15 cellular contexts compared by ENCODE assay signal in genomic region chr4:173214231-173214630, GRCh38.
"Had no signal": no experiment of that assay in that cellular context is flagged by ENCODE, and none has a peak within 500 bp of the region (broad histone marks: within the 10 kb centered on the region; RNA-seq: fewer than 3 reads in every experiment).

No MANE protein-coding gene starts in this region.

- ATAC-seq: activated CD8-positive, alpha-beta T cell treated with anti-CD3 and anti-CD28 coated beads for 36 hours; heart left ventricle; left lobe of liver had no signal

- DNase-seq: activated CD4-positive, alpha-beta T cell treated with anti-CD3 and anti-CD28 coated beads for 4 hours; activated CD8-positive, alpha-beta T cell treated with anti-CD3 and anti-CD28 coated beads for 36 hours; activated naive CD4-positive, alpha-beta T cell; effector CD4-positive, alpha-beta T cell; heart left ventricle; WERI-Rb-1 had no signal

- H3K4me1 Mint-ChIP-seq: neural crest cell had no signal

- H3K27ac ChIP-seq: heart left ventricle, ovary, skin epidermis, WERI-Rb-1 had no signal

- H3K36me3 ChIP-seq: heart left ventricle, ovary, WERI-Rb-1 had no signal

- H3K9me3 Mint-ChIP-seq: activated CD8-positive, alpha-beta T cell treated with anti-CD3 and anti-CD28 coated beads for 36 hours; activated T-helper 1 cell treated with anti-CD3 and anti-CD28 coated beads, Interleukin-12 subunit alpha, Interleukin-12 subunit beta, Interleukin-2, Interleukin-4 antibody, amounts not matched to agents 30 ng/mL and 10 ng/mL and 1 ng/mL, durations not matched to agents 14 hours and 24 hours and 36 hours; T-helper 2 cell treated with Interferon-gamma antibody and Interleukin-4, amounts not matched to agents 5 μg/mL and 100 μg/mL, for 36 hours had no signal

- H3K4me3 ChIP-seq: heart left ventricle, ovary, skin epidermis had no signal

- H3K27ac Mint-ChIP-seq: activated CD8-positive, alpha-beta T cell treated with anti-CD3 and anti-CD28 coated beads for 36 hours; activated T-helper 1 cell treated with anti-CD3 and anti-CD28 coated beads, Interleukin-12 subunit alpha, Interleukin-12 subunit beta, Interleukin-2, Interleukin-4 antibody, amounts not matched to agents 30 ng/mL and 10 ng/mL and 1 ng/mL, durations not matched to agents 14 hours and 24 hours and 36 hours; T-helper 2 cell treated with Interferon-gamma antibody and Interleukin-4, amounts not matched to agents 5 μg/mL and 100 μg/mL, for 36 hours had no signal

- H3K27me3 Mint-ChIP-seq: activated CD8-positive, alpha-beta T cell treated with anti-CD3 and anti-CD28 coated beads for 36 hours had no signal

- H3K27me3 ChIP-seq: heart left ventricle, ovary had no signal

- H3K9me3 ChIP-seq: heart left ventricle, ovary had no signal

- H3K4me3 Mint-ChIP-seq: activated CD8-positive, alpha-beta T cell treated with anti-CD3 and anti-CD28 coated beads for 36 hours; activated T-helper 1 cell treated with anti-CD3 and anti-CD28 coated beads, Interleukin-12 subunit alpha, Interleukin-12 subunit beta, Interleukin-2, Interleukin-4 antibody, amounts not matched to agents 30 ng/mL and 10 ng/mL and 1 ng/mL, durations not matched to agents 14 hours and 24 hours and 36 hours; neural crest cell; T-helper 2 cell treated with Interferon-gamma antibody and Interleukin-4, amounts not matched to agents 5 μg/mL and 100 μg/mL, for 36 hours had no signal

- FAIRE-seq: colon, endothelial cell of umbilical vein, frontal cortex had no signal
